In the genomic region with DNA sequence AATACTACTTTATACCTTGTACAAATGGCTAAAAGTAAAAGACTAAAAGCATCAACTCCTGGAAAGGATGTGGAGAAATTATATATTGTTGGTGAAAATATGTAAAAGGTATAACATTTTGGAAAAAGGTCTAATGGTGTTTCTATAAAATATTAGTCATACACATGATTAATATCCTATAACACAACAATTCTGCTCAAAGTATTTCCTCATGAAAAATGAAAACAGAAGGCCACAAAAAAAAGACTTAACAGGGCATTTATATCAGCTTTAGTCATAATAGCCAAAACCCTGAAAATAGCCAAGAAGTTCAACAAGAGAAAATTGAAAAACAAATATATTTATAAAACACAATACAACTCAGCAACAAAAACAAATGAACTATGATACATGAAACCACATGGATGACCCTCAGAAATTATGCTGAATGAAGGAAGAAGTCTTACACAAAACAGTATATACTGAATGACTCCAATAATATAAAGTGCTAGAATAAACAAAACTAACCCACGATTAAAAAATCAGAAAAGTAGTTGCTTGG, we compare ENCODE assay signal across 1 cellular context.
TF ChIP-seq lines count a peak whose summit lies in the region.

No MANE protein-coding gene starts in this region.

TF ChIP-seq in WTC11, 78 proteins besides CTCF, POLR2A, EP300 and RAD21 (continued from another document):
- no peak for TF ChIP-seq SMAD4 (CRISPR knock-in tag; IDR thresholded peaks at IDR 0.05)
- TF ChIP-seq SOX15 (CRISPR knock-in tag; IDR thresholded peaks at IDR 0.05), result no peak
- no peak for TF ChIP-seq RORB (CRISPR knock-in tag; IDR thresholded peaks at IDR 0.05)
